In the genomic region with DNA sequence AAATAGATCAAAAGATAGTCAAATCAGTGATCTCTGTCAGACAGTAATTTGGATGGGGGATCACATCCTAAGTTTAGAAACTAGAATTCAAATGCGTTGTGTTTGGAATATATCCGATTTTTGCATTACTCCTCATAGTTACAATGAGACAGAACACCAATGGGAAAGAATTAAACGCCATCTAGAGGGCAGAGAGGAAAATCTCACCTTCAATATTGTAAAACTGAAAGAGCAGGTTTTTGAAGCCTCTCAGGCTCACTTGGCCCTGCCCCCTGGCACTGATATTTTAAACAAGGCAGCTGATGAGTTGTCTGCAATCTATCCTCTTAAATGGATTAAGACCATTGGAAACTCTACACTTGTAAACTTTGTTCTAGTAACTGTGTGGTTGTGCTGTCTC, we compare ENCODE assay signal across 3 cellular contexts.
TF ChIP-seq lines count a peak whose summit lies in the region.

No MANE protein-coding gene starts in this region.

TF ChIP-seq in GM23338, 12 proteins besides CTCF, POLR2A, EP300 and RAD21:
- TF ChIP-seq EZH2 (IDR thresholded peaks at IDR 0.05; ENCODE audit: low read depth, unreplicated experiment) (no peak), STAT1 (IDR thresholded peaks at IDR 0.05; ENCODE audit: unreplicated experiment) (no peak)

TF ChIP-seq in SK-N-SH, 30 proteins besides CTCF, POLR2A, EP300 and RAD21:
- peak; percentile 24 for TF ChIP-seq SMC3 (IDR thresholded peaks at IDR 0.05; ENCODE audit: low read depth, low read length)
- no peak for TF ChIP-seq YY1 (IDR thresholded peaks at IDR 0.05; ENCODE audit: low read depth)

TF ChIP-seq in HepG2, 621 proteins besides CTCF, POLR2A, EP300 and RAD21:
- TF ChIP-seq FLYWCH1 (CRISPR knock-in tag; IDR thresholded peaks at IDR 0.05) = no peak
- peak; percentile 19; the same call in 1 of the 2 replicates for TF ChIP-seq SMC3 (IDR thresholded peaks at IDR 0.05; ENCODE audit: low read length)
